ENCODE assay signal across 22 cellular contexts in genomic region chr13:21100211-21100610, GRCh38. TPM values are rescaled to one million over a fixed set of nuclear protein-coding genes. Genes with fewer than 3 reads are reported as not detected.
DNase-seq lines count a peak whose midpoint lies in the region; ATAC-seq and TF ChIP-seq lines count a peak whose summit lies in the region.
"Had no signal": no experiment of that assay in that cellular context is flagged by ENCODE, and none has a peak within 500 bp of the region (broad histone marks: within the 10 kb centered on the region; RNA-seq: fewer than 3 reads in every experiment).

No MANE protein-coding gene starts in this region.

- H3K27ac ChIP-seq in IMR-90 (ENCODE audit: insufficient read depth, low read length) (no peak overlapping the region), osteoblast (ENCODE audit: low read depth, low read length) (no peak overlapping the region)
- H3K27ac ChIP-seq: BLaER1 had no signal

- in situ Hi-C loops in IMR-90 (cut with MboI; ENCODE audit: low sequenced_read_pairs): no loop called here

- peak overlapping the region; percentile 66 for H2AFZ ChIP-seq in IMR-90 (replicated peaks; ENCODE audit: low read length, poor library complexity)
- peak overlapping the region; percentile 18 for H2AFZ ChIP-seq in osteoblast (ENCODE audit: low read length)

- no peak overlapping the region for H4K8ac ChIP-seq in IMR-90 (ENCODE audit: low read depth in 2 of 2, low read length in 2 of 2)

- no peak overlapping the region for H4K91ac ChIP-seq in IMR-90 (ENCODE audit: insufficient read depth, low read depth, low read length)

- no peak overlapping the region for H4K5ac ChIP-seq in IMR-90 (ENCODE audit: low read depth, low read length)

- dilution Hi-C loops in IMR-90 (cut with HindIII; ENCODE audit: low sequenced_read_pairs, unreplicated experiment): no loop called here

- no peak overlapping the region for H2AK9ac ChIP-seq in IMR-90 (replicated peaks; ENCODE audit: low read depth, low read length, poor library complexity)

- ATAC-seq in IMR-90 (ENCODE audit: low read depth): no peak

- CTCF ChIA-PET in IMR-90 (lab: Yijun Ruan, JAX): no interaction called here
- CTCF ChIA-PET in GM10248 (lab: Yijun Ruan, JAX): no interaction called here

- intact Hi-C loops in IMR-90 (cut with micrococcal nuclease): no loop called here

- no peak overlapping the region for H2BK15ac ChIP-seq in IMR-90 (ENCODE audit: low read depth, low read length)

- BruUV-seq in IMR-90 (replicated peaks; lab: Mats Ljungman, UMichigan): no TSS peak

- H3K9ac ChIP-seq in IMR-90 (ENCODE audit: low read depth, low read length): no peak overlapping the region
- H3K9ac ChIP-seq: BLaER1 had no signal

- DNase-seq in activated CD8-positive, alpha-beta memory T cell treated with anti-CD3 and anti-CD28 coated beads for 24 hours: peak; percentile 9
- no peak for DNase-seq in activated CD8-positive, alpha-beta memory T cell treated with anti-CD3 and anti-CD28 coated beads, Interleukin-2, amount 50 U/mL, for 4 hours
- no peak for DNase-seq in IMR-90
- no peak for DNase-seq in osteoblast (ENCODE audit: insufficient read length, low spot score, missing footprints)
- no peak for DNase-seq in GM10248 (ENCODE audit: extremely low spot score)
- DNase-seq in activated CD4-positive, alpha-beta T cell treated with anti-CD3 and anti-CD28 coated beads for 4 hours: no peak
- DNase-seq: 8988T; ACHN; BE2C; C1 segment of cervical spinal cord; CD4-positive, alpha-beta memory T cell; CD4-positive, CD25-positive, alpha-beta regulatory T cell; CD8-positive, alpha-beta memory T cell; COR-L47; DMS 273 treated with DMSO at 0.1 percent for 48 hours; DMS153; DMS53; DMS79; DND-41; EL; GDM1 had no signal

- no peak overlapping the region for H3K4me3 ChIP-seq in IMR-90 (ENCODE audit: insufficient read depth, low read depth, low read length)
- no peak overlapping the region for H3K4me3 ChIP-seq in osteoblast (ENCODE audit: insufficient read depth, low read length)
- H3K4me3 ChIP-seq: BLaER1 had no signal

- no peak overlapping the region for H2BK120ac ChIP-seq in IMR-90 (ENCODE audit: low read depth, low read length)

- H2BK20ac ChIP-seq in IMR-90 (ENCODE audit: low read depth, low read length): no peak overlapping the region

- H3K18ac ChIP-seq in IMR-90 (ENCODE audit: low read depth, low read length): no peak overlapping the region

- no peak overlapping the region for H3K23ac ChIP-seq in IMR-90 (ENCODE audit: low read depth, low read length)

- TF ChIP-seq RAD21 in IMR-90 (IDR thresholded peaks at IDR 0.05; ENCODE audit: low read length): no peak

- TF ChIP-seq CTCF in IMR-90 (conservative IDR thresholded peaks at IDR 0.05; ENCODE audit: low read depth, low read length): no peak
- no peak for TF ChIP-seq CTCF in osteoblast (IDR thresholded peaks at IDR 0.05; ENCODE audit: extremely low read depth, low read depth, low read length)
- no peak for TF ChIP-seq CTCF in GM10248 (IDR thresholded peaks at IDR 0.05; ENCODE audit: control extremely low read depth, extremely low read depth, low read depth, missing control alignments)

- H3K14ac ChIP-seq in IMR-90 (replicated peaks; ENCODE audit: low read depth, low read length): no peak overlapping the region

- no peak overlapping the region for H3K4ac ChIP-seq in IMR-90 (ENCODE audit: low read depth, low read length)

- POLR2A ChIA-PET in IMR-90 (lab: Charles Lee; ENCODE audit: unreplicated experiment): interaction anchor here (0.6 kb wide), 1 partner anchor 30 kb away, joined by 3 read pairs; no protein-coding TSS in a partner anchor
- POLR2A ChIA-PET in GM10248 (lab: Yijun Ruan, JAX): no interaction called here

- H3K4me1 ChIP-seq in IMR-90 (ENCODE audit: control insufficient read depth, insufficient read depth, low read length): no peaks in the 10 kb centered on the region
- no peaks in the 10 kb centered on the region for H3K4me1 ChIP-seq in osteoblast (ENCODE audit: insufficient read depth, low read length)
- H3K4me1 ChIP-seq: BE2C had no signal

- no peaks in the 10 kb centered on the region for H3K79me1 ChIP-seq in IMR-90 (ENCODE audit: low read depth in 1 of 2, low read length in 2 of 2)

- WGBS in IMR-90 (ENCODE audit: extremely low coverage in 2 of 2, insufficient read length in 1 of 2), 2 experiments: no CpG with 5 or more reads among the region's 7 CpGs

- H4K20me1 ChIP-seq in IMR-90 (ENCODE audit: insufficient read depth, low read length): no peaks in the 10 kb centered on the region
- H4K20me1 ChIP-seq in osteoblast (ENCODE audit: insufficient read depth, low read length): no peaks in the 10 kb centered on the region
- H4K20me1 ChIP-seq: BLaER1 had no signal

- no peak for TF ChIP-seq POLR2A in IMR-90 (IDR thresholded peaks at IDR 0.05; ENCODE audit: low read depth, low read length)

- no peaks in the 10 kb centered on the region for H3K27me3 ChIP-seq in IMR-90 (ENCODE audit: control insufficient read depth, insufficient read depth, low read length)
- H3K27me3 ChIP-seq in osteoblast (ENCODE audit: insufficient read depth, low read length): no peaks in the 10 kb centered on the region
- H3K27me3 ChIP-seq: BLaER1 had no signal

- H3K9me3 ChIP-seq in IMR-90 (ENCODE audit: control insufficient read depth, insufficient read depth, low read length) (no peaks in the 10 kb centered on the region), osteoblast (ENCODE audit: low read depth, low read length) (no peaks in the 10 kb centered on the region)
- H3K9me3 ChIP-seq: BE2C had no signal

- H3K36me3 ChIP-seq in IMR-90 (ENCODE audit: control insufficient read depth, insufficient read depth, low read length) (no peaks in the 10 kb centered on the region), osteoblast (ENCODE audit: insufficient read depth, low read length) (no peaks in the 10 kb centered on the region)
- H3K36me3 ChIP-seq: BE2C, BLaER1 had no signal

- H3K79me2 ChIP-seq in osteoblast (ENCODE audit: insufficient read depth, low read length): no peaks in the 10 kb centered on the region

- no peaks in the 10 kb centered on the region; the same call in 1 of the 2 replicates for H3K9me1 ChIP-seq in IMR-90 (ENCODE audit: insufficient read depth, low read length)

- no peak overlapping the region for H3K56ac ChIP-seq in IMR-90 (ENCODE audit: extremely low read depth, insufficient read depth, low read length)

- no peak overlapping the region for H2BK5ac ChIP-seq in IMR-90 (ENCODE audit: low read depth, low read length, poor library complexity, severe bottlenecking)

- H3K4me2 ChIP-seq in IMR-90 (ENCODE audit: low read depth, low read length) (no peak overlapping the region), osteoblast (ENCODE audit: insufficient read depth, low read length) (no peak overlapping the region)
- H3K4me2 ChIP-seq: BLaER1 had no signal

- no peak overlapping the region for H2AK5ac ChIP-seq in IMR-90 (ENCODE audit: low read depth, low read length)

TF ChIP-seq in IMR-90, 13 proteins besides CTCF, POLR2A, EP300 and RAD21:
- no peak for TF ChIP-seq MAZ (IDR thresholded peaks at IDR 0.05; ENCODE audit: borderline replicate concordance, low read depth, low read length)
- TF ChIP-seq RCOR1 (IDR thresholded peaks at IDR 0.05; ENCODE audit: insufficient replicate concordance, low read length): no peak

RNA-seq across cellular contexts. Expression of gene LATS2, which starts 38.8 kb away (rescaled TPM):
- total RNA-seq in IMR-90 (2012; rRNA removed) (12.7 and 16.4 TPM in 2 replicates), osteoblast (22.1 and 24.2 TPM in 2 replicates)
- polyA plus RNA-seq in IMR-90 (2012; rRNA removed): 22.4 and 36.9 TPM in 2 replicates
- 18.2 and 24.6 TPM in 2 replicates for polyA plus RNA-seq in IMR-90 (2012; cell fraction: cytosol; rRNA removed)
- 41.2 and 51.8 TPM in 2 replicates for polyA plus RNA-seq in IMR-90 (2012; cell fraction: nucleus; rRNA removed; ENCODE audit: low replicate concordance)
- polyA plus RNA-seq: CD4-positive, CD25-positive, alpha-beta regulatory T cell had no signal

RNA-seq across cellular contexts. Expression of gene SAP18, which starts 39.7 kb away (rescaled TPM):
- total RNA-seq in IMR-90 (2012; rRNA removed) (37.6 and 75.0 TPM in 2 replicates), osteoblast (37.4 and 40.9 TPM in 2 replicates)
- polyA plus RNA-seq in IMR-90 (2012; rRNA removed): 69.5 and 72.3 TPM in 2 replicates
- polyA plus RNA-seq in IMR-90 (2012; cell fraction: cytosol; rRNA removed): 11.0 and 33.7 TPM in 2 replicates
- polyA plus RNA-seq in IMR-90 (2012; cell fraction: nucleus; rRNA removed; ENCODE audit: low replicate concordance): 2.3 and 22.9 TPM in 2 replicates
